1 cellular context compared by ENCODE assay signal in genomic region chr12:49683604-49684309, GRCh38.
TF ChIP-seq lines count a peak whose summit lies in the region.

No MANE protein-coding gene starts in this region.

TF ChIP-seq in WTC11, 78 proteins besides CTCF, POLR2A, EP300 and RAD21 (continued from another document):
- TF ChIP-seq ARID4B (CRISPR knock-in tag; IDR thresholded peaks at IDR 0.05; ENCODE audit: borderline replicate concordance) (no peak), MLX (CRISPR knock-in tag; IDR thresholded peaks at IDR 0.05) (no peak), AR (CRISPR knock-in tag; IDR thresholded peaks at IDR 0.05) (no peak), ESRRA (CRISPR knock-in tag; IDR thresholded peaks at IDR 0.05; ENCODE audit: borderline replicate concordance) (no peak), PRRX2 (CRISPR knock-in tag; IDR thresholded peaks at IDR 0.05) (no peak), NR3C1 (CRISPR knock-in tag; conservative IDR thresholded peaks at IDR 0.05; ENCODE audit: low read depth) (no peak), HMGA2 (CRISPR knock-in tag; IDR thresholded peaks at IDR 0.05) (no peak), ZNF671 (CRISPR knock-in tag; IDR thresholded peaks at IDR 0.05) (no peak), ERG (CRISPR knock-in tag; IDR thresholded peaks at IDR 0.05) (no peak), ZNF219 (CRISPR knock-in tag; IDR thresholded peaks at IDR 0.05; ENCODE audit: borderline replicate concordance) (no peak), ZMAT4 (CRISPR knock-in tag; IDR thresholded peaks at IDR 0.05) (no peak)
